ENCODE assay signal across 11 cellular contexts in the genomic region with DNA sequence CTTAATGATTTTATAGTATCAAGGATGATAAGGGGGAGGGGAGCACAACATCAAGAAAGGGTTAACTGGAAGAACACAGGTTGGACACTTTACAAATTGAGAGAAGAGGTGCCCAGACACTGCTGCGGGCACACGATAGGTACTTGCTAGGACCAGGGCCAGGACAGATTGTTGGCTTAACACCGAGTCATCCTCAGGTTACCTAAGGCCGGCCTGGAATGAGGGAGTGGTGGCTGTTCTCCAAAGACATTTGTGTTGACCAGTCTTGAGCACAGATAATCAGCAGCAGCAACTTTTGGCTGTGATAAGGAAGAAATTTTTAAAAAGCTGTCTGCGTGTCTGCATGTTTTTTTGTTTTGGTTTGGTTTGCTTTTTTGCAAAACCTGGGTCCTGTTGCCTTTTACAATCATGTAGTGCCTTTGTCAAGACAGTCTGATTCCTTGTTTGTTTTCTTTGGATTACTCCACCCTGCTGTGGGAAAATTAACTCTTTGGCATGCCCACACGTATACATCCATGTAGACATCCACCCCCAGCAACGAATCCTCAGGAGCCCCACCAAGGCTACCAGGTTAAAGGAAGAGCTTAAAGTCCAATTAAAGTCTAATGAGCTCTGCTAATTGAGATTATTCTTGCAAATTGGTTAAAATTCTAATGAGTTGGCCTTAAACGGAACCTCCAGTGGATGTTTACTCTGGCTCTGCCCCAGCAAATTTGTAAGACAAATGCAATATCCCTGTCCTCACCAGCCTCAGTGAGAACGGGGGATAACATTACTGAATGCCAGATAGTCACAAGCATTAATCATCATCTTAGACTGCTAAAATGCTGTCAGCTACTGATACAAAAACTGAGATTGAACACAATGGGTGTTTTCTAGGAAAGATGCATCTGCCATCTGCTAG.
DNase-seq lines count a peak whose midpoint lies in the region; ATAC-seq and TF ChIP-seq lines count a peak whose summit lies in the region.
"Had no signal": no experiment of that assay in that cellular context is flagged by ENCODE, and none has a peak within 500 bp of the region (broad histone marks: within the 10 kb centered on the region; RNA-seq: fewer than 3 reads in every experiment).

No MANE protein-coding gene starts in this region.

- no peak overlapping the region for H3K4me3 ChIP-seq in tibial artery
- H3K4me3 ChIP-seq: lung had no signal

- H3K27me3 ChIP-seq in foreskin keratinocyte (no peaks in the 10 kb centered on the region), tibial artery (no peaks in the 10 kb centered on the region)

- intact Hi-C loops in tibial artery (cut with DNase I; ENCODE audit: low total_unique reads), result no loop called here

- CTCF ChIA-PET in RWPE1 (lab: Yijun Ruan, JAX), result no interaction called here

- TF ChIP-seq CTCF in RWPE1 (conservative IDR thresholded peaks at IDR 0.05; ENCODE audit: low read depth) (no peak), foreskin keratinocyte (conservative IDR thresholded peaks at IDR 0.05) (no peak), tibial artery (IDR thresholded peaks at IDR 0.05) (no peak)

- peaks cover 27% of the 10 kb centered on the region for H3K4me1 ChIP-seq in foreskin keratinocyte
- peaks cover 0 to 57% (median 21%) of the 10 kb centered on the region in 4 donors for H3K4me1 ChIP-seq in tibial artery

- peak overlapping the region; percentile 88 for H3K27ac ChIP-seq in RWPE1
- peak overlapping the region; percentile 48 for H3K27ac ChIP-seq in foreskin keratinocyte
- H3K27ac ChIP-seq in tibial artery, result no peak overlapping the region

- no peaks in the 10 kb centered on the region for H3K9me3 ChIP-seq in tibial artery

- no peaks in the 10 kb centered on the region for H3K36me3 ChIP-seq in tibial artery

- POLR2A ChIA-PET in RWPE1 (lab: Yijun Ruan, JAX; ENCODE audit: low non-redundant PET), result no interaction called here

- DNase-seq in NCI-H2171 treated with DMSO at 0.1 percent for 48 hours (lab: John Stamatoyannopoulos, UW) (peak; percentile 37), NCI-H2171 (lab: John Stamatoyannopoulos, UW) (no peak), RWPE1 (ENCODE audit: low spot score) (peak; percentile 90), foreskin keratinocyte (peak in 1 of 2 donors; percentile 34), tibial artery (peak; percentile 45 to 74), activated T-cell treated with anti-CD3 and anti-CD28 coated beads for 4 hours (no peak), NCI-H1930 (lab: John Stamatoyannopoulos, UW) (no peak)
- DNase-seq: activated CD4-positive, alpha-beta T cell treated with anti-CD3 and anti-CD28 coated beads, Interleukin-2, amount 10 ng/mL, durations not matched to agents 7 days and 5 days; NCI-H510A had no signal

- ATAC-seq in foreskin keratinocyte (no peak), GM19035 (IDR thresholded peaks at IDR 0.05; ENCODE audit: unreplicated experiment) (no peak)

Comparison
In these comparisons a context has a peak if more than half of its experiments do, and no peak if none do; other contexts are left out.
1. DNase-seq: peak in NCI-H2171 treated with DMSO at 0.1 percent for 48 hours (single experiment), RWPE1 (single experiment) and tibial artery (2 of 2); none in NCI-H2171 (single experiment), activated T-cell treated with anti-CD3 and anti-CD28 coated beads for 4 hours (single experiment) and NCI-H1930 (0 of 2).
2. H3K27ac ChIP-seq: peak in RWPE1 (single experiment) and foreskin keratinocyte (single experiment); none in tibial artery (0 of 2).